ENCODE assay signal across 21 cellular contexts in the genomic region with DNA sequence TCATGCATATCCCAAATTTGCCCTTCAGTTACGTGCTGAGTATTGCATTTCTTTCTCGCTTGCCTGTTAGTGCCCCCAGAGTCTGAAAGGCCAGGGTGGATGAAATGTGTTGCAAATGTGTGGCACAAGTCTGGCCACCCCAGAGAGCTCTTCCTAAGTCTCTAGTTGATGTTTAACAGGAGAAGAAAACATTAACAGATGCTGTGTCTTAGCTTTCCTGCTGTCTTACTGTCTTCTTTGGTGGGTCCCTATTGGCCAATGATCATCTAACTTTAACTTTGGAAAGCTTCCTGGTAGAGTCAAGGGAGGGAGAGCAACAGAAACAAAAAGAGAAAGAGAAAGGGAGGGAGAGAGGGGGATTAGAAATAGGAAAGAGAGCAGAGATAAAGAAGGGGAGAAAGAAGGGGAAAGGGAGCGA.
DNase-seq lines count a peak whose midpoint lies in the region; ATAC-seq and TF ChIP-seq lines count a peak whose summit lies in the region.
"Had no signal": no experiment of that assay in that cellular context is flagged by ENCODE, and none has a peak within 500 bp of the region (broad histone marks: within the 10 kb centered on the region; RNA-seq: fewer than 3 reads in every experiment).

No MANE protein-coding gene starts in this region.

- peak; percentile 65 for ATAC-seq in GM21619 (IDR thresholded peaks at IDR 0.05; ENCODE audit: unreplicated experiment)
- ATAC-seq: upper lobe of right lung had no signal

- no TSS peak for BruUV-seq in OCI-LY7 (replicated peaks; lab: Mats Ljungman, UMichigan)

- H3K36me3 Mint-ChIP-seq in activated CD4-positive, alpha-beta memory T cell treated with anti-CD3 and anti-CD28 coated beads, Interleukin-2, amount 10 ng/mL, durations not matched to agents 7 days and 5 days (ENCODE audit: low read depth): no peaks in the 10 kb centered on the region
- no peaks in the 10 kb centered on the region for H3K36me3 Mint-ChIP-seq in endothelial cell (ENCODE audit: low read depth, unreplicated experiment)
- H3K36me3 Mint-ChIP-seq: activated naive CD8-positive, alpha-beta T cell had no signal

- no peak overlapping the region for H3K4me2 ChIP-seq in Loucy (ENCODE audit: low read depth, low read length, poor library complexity, severe bottlenecking)
- H3K4me2 ChIP-seq in OCI-LY7 (ENCODE audit: low read length): no peak overlapping the region

- H4K20me1 ChIP-seq in Loucy (ENCODE audit: insufficient read depth, low read length, poor library complexity, severe bottlenecking) (no peaks in the 10 kb centered on the region), OCI-LY7 (ENCODE audit: insufficient read depth, low read length) (no peaks in the 10 kb centered on the region)

- H3K9me2 ChIP-seq in Loucy (replicated peaks; ENCODE audit: low read depth, low read length): no peaks in the 10 kb centered on the region
- H3K9me2 ChIP-seq in OCI-LY7 (ENCODE audit: insufficient read depth, low read length): no peaks in the 10 kb centered on the region

- DNase-seq in fibroblast of gingiva (ENCODE audit: low read depth) (peak; percentile 16), endothelial cell (ENCODE audit: low spot score) (no peak), COR-L47 (lab: John Stamatoyannopoulos, UW) (no peak), OCI-LY7 (ENCODE audit: low spot score) (no peak)
- no peak for DNase-seq in activated CD4-positive, alpha-beta memory T cell treated with anti-CD3 and anti-CD28 coated beads, Interleukin-2, amount 10 ng/mL, durations not matched to agents 7 days and 5 days
- DNase-seq: activated CD4-positive, alpha-beta T cell treated with anti-CD3 and anti-CD28 coated beads for 4 hours; dermis blood vessel endothelial cell; DMS 273 treated with DMSO at 0.1 percent for 48 hours; NCI-H2029 treated with DMSO at 0.1 percent for 48 hours; NCI-H748 treated with DMSO at 0.1 percent for 48 hours; occipital lobe; upper lobe of right lung had no signal

- H3K27me3 Mint-ChIP-seq in activated CD4-positive, alpha-beta memory T cell treated with anti-CD3 and anti-CD28 coated beads, Interleukin-2, amount 10 ng/mL, durations not matched to agents 7 days and 5 days: peaks cover 3% of the 10 kb centered on the region
- H3K27me3 Mint-ChIP-seq in endothelial cell (ENCODE audit: unreplicated experiment): no peaks in the 10 kb centered on the region

- H2AFZ ChIP-seq in Loucy (ENCODE audit: low read length) (peak overlapping the region; percentile 66; the same call in 1 of the 2 replicates), neuron (ENCODE audit: low read depth, low read length) (peak overlapping the region; percentile 72), OCI-LY7 (ENCODE audit: low read length) (no peak overlapping the region)

- POLR2A ChIA-PET in activated CD4-positive, alpha-beta memory T cell treated with anti-CD3 and anti-CD28 coated beads, Interleukin-2, amount 10 ng/mL, durations not matched to agents 7 days and 5 days (lab: Charles Lee): no interaction called here
- POLR2A ChIA-PET in OCI-LY7 (lab: Charles Lee): interaction anchor here (0.9 kb wide), 1 partner anchor 240 kb away, joined by 3 read pairs; no protein-coding TSS in a partner anchor

- CTCF ChIA-PET in activated CD4-positive, alpha-beta memory T cell treated with anti-CD3 and anti-CD28 coated beads, Interleukin-2, amount 10 ng/mL, durations not matched to agents 7 days and 5 days (lab: Charles Lee): no interaction called here
- CTCF ChIA-PET in OCI-LY7 (lab: Charles Lee; ENCODE audit: unreplicated experiment): no interaction called here

- no peaks in the 10 kb centered on the region for H3K79me2 ChIP-seq in Loucy (ENCODE audit: insufficient read depth, low read length)
- no peaks in the 10 kb centered on the region for H3K79me2 ChIP-seq in OCI-LY7 (ENCODE audit: insufficient read depth, low read depth, low read length)

- H3F3A ChIP-seq in Loucy (ENCODE audit: low read depth): no peaks in the 10 kb centered on the region

- intact Hi-C loops in OCI-LY7 (cut with micrococcal nuclease; ENCODE audit: unreplicated experiment): no loop called here

- H3K36me3 ChIP-seq in Loucy (ENCODE audit: insufficient read depth, low read length): no peaks in the 10 kb centered on the region
- no peaks in the 10 kb centered on the region for H3K36me3 ChIP-seq in neuron (ENCODE audit: insufficient read depth, low read length)
- H3K36me3 ChIP-seq in OCI-LY7 (ENCODE audit: insufficient read depth, low read length): no peaks in the 10 kb centered on the region
- H3K36me3 ChIP-seq: upper lobe of right lung had no signal

- H3K27me3 ChIP-seq in Loucy (ENCODE audit: insufficient read depth, low read length, poor library complexity, severe bottlenecking) (no peaks in the 10 kb centered on the region), neuron (ENCODE audit: insufficient read depth, low read length) (no peaks in the 10 kb centered on the region)
- H3K27me3 ChIP-seq: upper lobe of right lung had no signal

- H3K4me1 ChIP-seq in Loucy (ENCODE audit: insufficient read depth, low read length, poor library complexity, severe bottlenecking) (no peaks in the 10 kb centered on the region), neuron (ENCODE audit: insufficient read depth, low read length) (peaks cover 6% of the 10 kb centered on the region), OCI-LY7 (ENCODE audit: insufficient read depth, low read length, poor library complexity, severe bottlenecking) (no peaks in the 10 kb centered on the region)
- H3K4me1 ChIP-seq: upper lobe of right lung had no signal

- peaks cover 2% of the 10 kb centered on the region for H3K4me1 Mint-ChIP-seq in activated CD4-positive, alpha-beta memory T cell treated with anti-CD3 and anti-CD28 coated beads, Interleukin-2, amount 10 ng/mL, durations not matched to agents 7 days and 5 days
- H3K4me1 Mint-ChIP-seq in endothelial cell (ENCODE audit: unreplicated experiment): no peaks in the 10 kb centered on the region

- H3K4me3 Mint-ChIP-seq in activated CD4-positive, alpha-beta memory T cell treated with anti-CD3 and anti-CD28 coated beads, Interleukin-2, amount 10 ng/mL, durations not matched to agents 7 days and 5 days: no peak overlapping the region
- no peak overlapping the region for H3K4me3 Mint-ChIP-seq in endothelial cell (ENCODE audit: unreplicated experiment)
- H3K4me3 Mint-ChIP-seq: activated naive CD8-positive, alpha-beta T cell; B cell; stimulated activated naive CD8-positive, alpha-beta T cell treated with anti-CD3 and anti-CD28 coated beads, Interleukin-15, Interleukin-2, amounts not matched to agents 100 ng/mL and 50 ng/mL, for 24 hours; T-helper 2 cell treated with Interferon-gamma antibody and Interleukin-4, amounts not matched to agents 5 μg/mL and 100 μg/mL, for 36 hours had no signal

- H3K9me3 ChIP-seq in Loucy (ENCODE audit: insufficient read depth, low read depth, low read length): no peaks in the 10 kb centered on the region
- no peaks in the 10 kb centered on the region for H3K9me3 ChIP-seq in neuron (ENCODE audit: low read length)
- no peaks in the 10 kb centered on the region for H3K9me3 ChIP-seq in OCI-LY7 (ENCODE audit: low read length)
- H3K9me3 ChIP-seq: upper lobe of right lung had no signal

- no peak overlapping the region for H3K4me3 ChIP-seq in Loucy (ENCODE audit: low read length, poor library complexity, severe bottlenecking)
- H3K4me3 ChIP-seq in neuron (ENCODE audit: low read length): no peak overlapping the region
- H3K4me3 ChIP-seq in OCI-LY7 (ENCODE audit: low read depth, low read length, poor library complexity, severe bottlenecking): no peak overlapping the region
- H3K4me3 ChIP-seq: skin epidermis, upper lobe of right lung had no signal

- TF ChIP-seq CTCF in Loucy (conservative IDR thresholded peaks at IDR 0.05; ENCODE audit: low read length) (no peak), endothelial cell (IDR thresholded peaks at IDR 0.05; ENCODE audit: unreplicated experiment) (no peak), OCI-LY7 (conservative IDR thresholded peaks at IDR 0.05; ENCODE audit: low read length) (no peak)

- H3K27ac ChIP-seq in OCI-LY7 (ENCODE audit: low read depth, low read length, poor library complexity, severe bottlenecking): no peak overlapping the region
- H3K27ac ChIP-seq: HL-60, skin epidermis, upper lobe of right lung had no signal

- no peak overlapping the region for H3K9ac ChIP-seq in Loucy (ENCODE audit: low read depth, low read length, poor library complexity, severe bottlenecking)

- H3K9me3 Mint-ChIP-seq in activated CD4-positive, alpha-beta memory T cell treated with anti-CD3 and anti-CD28 coated beads, Interleukin-2, amount 10 ng/mL, durations not matched to agents 7 days and 5 days: no peaks in the 10 kb centered on the region
- no peaks in the 10 kb centered on the region for H3K9me3 Mint-ChIP-seq in endothelial cell (ENCODE audit: unreplicated experiment)
- H3K9me3 Mint-ChIP-seq: stimulated activated naive CD8-positive, alpha-beta T cell treated with anti-CD3 and anti-CD28 coated beads, Interleukin-15, Interleukin-2, amounts not matched to agents 100 ng/mL and 50 ng/mL, for 24 hours; T-helper 2 cell treated with Interferon-gamma antibody and Interleukin-4, amounts not matched to agents 5 μg/mL and 100 μg/mL, for 36 hours had no signal

- no peak overlapping the region for H3K27ac Mint-ChIP-seq in activated CD4-positive, alpha-beta memory T cell treated with anti-CD3 and anti-CD28 coated beads, Interleukin-2, amount 10 ng/mL, durations not matched to agents 7 days and 5 days
- no peak overlapping the region for H3K27ac Mint-ChIP-seq in endothelial cell (ENCODE audit: unreplicated experiment)
- H3K27ac Mint-ChIP-seq: activated naive CD8-positive, alpha-beta T cell; B cell; stimulated activated naive CD8-positive, alpha-beta T cell treated with anti-CD3 and anti-CD28 coated beads, Interleukin-15, Interleukin-2, amounts not matched to agents 100 ng/mL and 50 ng/mL, for 24 hours; T-helper 2 cell treated with Interferon-gamma antibody and Interleukin-4, amounts not matched to agents 5 μg/mL and 100 μg/mL, for 36 hours had no signal
